Comparison of ENCODE assay signal across 18 cellular contexts in the genomic region with DNA sequence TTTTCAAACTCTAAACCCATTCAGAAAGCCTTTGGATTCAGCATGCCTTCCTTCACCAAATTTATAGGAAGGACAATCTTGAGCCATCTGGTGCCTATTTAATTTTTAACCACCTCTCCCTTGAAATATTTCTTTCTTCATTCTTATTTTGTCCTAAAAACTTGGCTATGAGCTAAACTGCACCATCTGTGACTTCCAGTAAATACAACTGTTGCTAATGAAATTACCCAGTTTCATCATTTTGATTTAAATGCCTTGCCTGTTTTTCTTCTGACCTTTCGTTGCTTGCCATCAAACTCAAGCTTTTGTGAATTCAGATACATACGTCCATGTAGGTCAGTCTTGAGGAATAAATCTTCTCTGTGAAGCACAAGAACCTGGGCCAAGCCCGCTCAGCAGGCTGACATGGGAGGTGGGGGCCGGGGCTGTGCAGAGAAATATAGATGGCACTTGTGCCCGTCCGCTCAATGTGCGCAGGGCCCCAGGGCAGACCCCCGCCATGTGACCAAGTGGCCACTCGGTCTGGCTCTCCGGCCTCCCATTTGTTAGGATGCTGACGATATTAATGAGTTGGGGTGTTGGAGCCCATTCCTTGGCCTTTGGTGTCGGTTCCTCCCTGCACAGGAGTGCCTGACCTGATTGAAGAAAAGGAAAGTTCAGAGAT.
A peak's percentile ranks its signal among the peaks of the same experiment; 100 is the strongest.
DNase-seq lines count a peak whose midpoint lies in the region; ATAC-seq and TF ChIP-seq lines count a peak whose summit lies in the region.
"Had no signal": no experiment of that assay in that cellular context is flagged by ENCODE, and none has a peak within 500 bp of the region (broad histone marks: within the 10 kb centered on the region; RNA-seq: fewer than 3 reads in every experiment).

No MANE protein-coding gene starts in this region.

- in situ Hi-C loops in G401 (cut with HindIII; ENCODE audit: low sequenced_read_pairs) = no loop called here

- no peak for TF ChIP-seq CTCF in RWPE2 (IDR thresholded peaks at IDR 0.05; ENCODE audit: poor library complexity, severe bottlenecking)
- no peak for TF ChIP-seq CTCF in esophagus muscularis mucosa (IDR thresholded peaks at IDR 0.05)

- H3K27me3 ChIP-seq in RWPE2 (ENCODE audit: insufficient read depth, poor library complexity, severe bottlenecking) = peaks cover 2% of the 10 kb centered on the region
- peaks cover 0 to 9% (median 0%) of the 10 kb centered on the region in 4 donors for H3K27me3 ChIP-seq in esophagus muscularis mucosa
- no peaks in the 10 kb centered on the region for H3K27me3 ChIP-seq in effector memory CD4-positive, alpha-beta T cell (replicated peaks; ENCODE audit: control insufficient read depth, insufficient read depth, low read length, poor library complexity, severe bottlenecking)

- no peak overlapping the region for H3K27ac Mint-ChIP-seq in naive thymus-derived CD8-positive, alpha-beta T cell
- H3K27ac Mint-ChIP-seq: CD4-positive, alpha-beta T cell; IgD-negative memory B cell had no signal

- no peak overlapping the region for H3K4me3 Mint-ChIP-seq in naive thymus-derived CD8-positive, alpha-beta T cell
- H3K4me3 Mint-ChIP-seq: CD4-positive, alpha-beta T cell; IgD-negative memory B cell had no signal

- 89% methylated on average over 11 of the region's 12 CpGs for WGBS in esophagus muscularis mucosa

- ATAC-seq in RWPE2 (ENCODE audit: low read depth) = no peak
- ATAC-seq in naive thymus-derived CD8-positive, alpha-beta T cell = no peak
- ATAC-seq: GM12878, HepG2 had no signal

- no peak for TF ChIP-seq EP300 in esophagus muscularis mucosa (IDR thresholded peaks at IDR 0.05)

- POLR2A ChIA-PET in naive thymus-derived CD8-positive, alpha-beta T cell (lab: Charles Lee) = no interaction called here

- H3K36me3 ChIP-seq in RWPE2 (ENCODE audit: low read depth) (no peaks in the 10 kb centered on the region), esophagus muscularis mucosa (no peaks in the 10 kb centered on the region)
- H3K36me3 ChIP-seq in effector memory CD4-positive, alpha-beta T cell (ENCODE audit: control insufficient read depth, insufficient read depth, low read length) = no peaks in the 10 kb centered on the region
- H3K36me3 ChIP-seq: HAP-1 had no signal

- H3K9me3 ChIP-seq in RWPE2 (ENCODE audit: severe bottlenecking) = no peaks in the 10 kb centered on the region
- no peaks in the 10 kb centered on the region for H3K9me3 ChIP-seq in esophagus muscularis mucosa
- H3K9me3 ChIP-seq in effector memory CD4-positive, alpha-beta T cell (ENCODE audit: control insufficient read depth, low read length) = no peaks in the 10 kb centered on the region
- H3K9me3 ChIP-seq: Caco-2, HAP-1 had no signal

- no peak for TF ChIP-seq POLR2A in esophagus muscularis mucosa (IDR thresholded peaks at IDR 0.05; ENCODE audit: low read depth)

- no peaks in the 10 kb centered on the region for H3K36me3 Mint-ChIP-seq in naive thymus-derived CD8-positive, alpha-beta T cell
- H3K36me3 Mint-ChIP-seq: IgD-negative memory B cell had no signal

- H3K4me3 ChIP-seq in RWPE2 (ENCODE audit: severe bottlenecking) (no peak overlapping the region), esophagus muscularis mucosa (no peak overlapping the region)
- H3K4me3 ChIP-seq in effector memory CD4-positive, alpha-beta T cell (ENCODE audit: insufficient read depth, low read depth, low read length, poor library complexity, severe bottlenecking) = no peak overlapping the region
- H3K4me3 ChIP-seq: GM12878, HAP-1 had no signal

- H3K27me3 Mint-ChIP-seq in naive thymus-derived CD8-positive, alpha-beta T cell = peaks cover 7 to 36% (median 15%) of the 10 kb centered on the region in 5 donors

- intact Hi-C loops in esophagus muscularis mucosa (cut with DNase I) = no loop called here

- no peaks in the 10 kb centered on the region for H3K9me3 Mint-ChIP-seq in naive thymus-derived CD8-positive, alpha-beta T cell
- H3K9me3 Mint-ChIP-seq: CD4-positive, alpha-beta T cell; IgD-negative memory B cell had no signal

- H3K4me1 Mint-ChIP-seq in naive thymus-derived CD8-positive, alpha-beta T cell = no peaks in the 10 kb centered on the region
- H3K4me1 Mint-ChIP-seq: IgD-negative memory B cell had no signal

- H3K27ac ChIP-seq in RWPE2 (ENCODE audit: poor library complexity, severe bottlenecking) (no peak overlapping the region), esophagus muscularis mucosa (replicated peaks in 1 of 4) (no peak overlapping the region)
- no peak overlapping the region for H3K27ac ChIP-seq in effector memory CD4-positive, alpha-beta T cell (ENCODE audit: insufficient read depth, low read length, poor library complexity, severe bottlenecking)
- H3K27ac ChIP-seq: C4-2B had no signal

- DNase-seq in G401 (ENCODE audit: low spot score) (peak; percentile 12), RWPE2 (ENCODE audit: low spot score) (peak; percentile 69), esophagus muscularis mucosa (ENCODE audit: extremely low spot score) (peak; percentile 80), pons (ENCODE audit: low spot score) (peak; percentile 14), NCI-H146 (lab: John Stamatoyannopoulos, UW) (no peak), NCI-H226 (no peak)
- no peak for DNase-seq in effector memory CD4-positive, alpha-beta T cell
- DNase-seq in naive thymus-derived CD8-positive, alpha-beta T cell = no peak
- DNase-seq: ACHN; AML-193; Caco-2; CD4-positive, alpha-beta T cell; DMS79 treated with DMSO at 0.1 percent for 48 hours had no signal

- H3K4me1 ChIP-seq in RWPE2 (ENCODE audit: insufficient read depth, poor library complexity, severe bottlenecking) (no peaks in the 10 kb centered on the region), esophagus muscularis mucosa (no peaks in the 10 kb centered on the region)
- no peaks in the 10 kb centered on the region for H3K4me1 ChIP-seq in effector memory CD4-positive, alpha-beta T cell (ENCODE audit: control insufficient read depth, insufficient read depth, low read length, poor library complexity, severe bottlenecking)
- H3K4me1 ChIP-seq: Caco-2, HAP-1 had no signal

Comparison
In these comparisons a context has a peak if more than half of its experiments do, and no peak if none do; other contexts are left out.
1. DNase-seq: peak in G401 (single experiment), RWPE2 (single experiment), esophagus muscularis mucosa (single experiment) and pons (single experiment); none in effector memory CD4-positive, alpha-beta T cell (0 of 3), NCI-H146 (single experiment), NCI-H226 (single experiment) and naive thymus-derived CD8-positive, alpha-beta T cell (0 of 10).